Comparison of ENCODE assay signal across 2 cellular contexts in the genomic region with DNA sequence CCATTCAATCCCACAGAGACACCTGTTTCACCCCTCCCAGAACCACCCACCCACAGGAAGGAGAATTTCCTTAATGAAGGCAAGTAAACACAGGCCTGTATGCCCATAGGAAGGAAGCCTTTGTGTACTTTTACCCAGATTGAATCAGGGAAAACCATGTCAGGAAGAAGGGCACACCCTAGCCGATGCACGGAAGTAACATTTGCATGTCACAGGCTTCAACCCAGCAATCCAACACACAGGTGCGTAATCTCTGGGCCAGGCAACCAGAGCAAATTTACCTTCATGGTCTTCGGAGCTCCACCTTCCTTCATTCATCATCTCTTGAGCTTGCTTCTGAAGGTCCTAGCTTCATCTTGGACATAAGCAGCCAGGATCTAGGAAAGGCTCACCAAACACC.
TF ChIP-seq lines count a peak whose summit lies in the region.

No MANE protein-coding gene starts in this region.

TF ChIP-seq in SK-N-SH, 30 proteins besides CTCF, POLR2A, EP300 and RAD21 (continued from another document):
- TF ChIP-seq NFIC (IDR thresholded peaks at IDR 0.05; ENCODE audit: borderline replicate concordance), result no peak
- no peak for TF ChIP-seq ELF1 (IDR thresholded peaks at IDR 0.05)

TF ChIP-seq in SK-N-SH treated with all-trans-retinoic acid at 6 μM for 48 hours, 23 proteins besides CTCF, POLR2A, EP300 and RAD21 (continued from another document):
- TF ChIP-seq, protein P1, sequence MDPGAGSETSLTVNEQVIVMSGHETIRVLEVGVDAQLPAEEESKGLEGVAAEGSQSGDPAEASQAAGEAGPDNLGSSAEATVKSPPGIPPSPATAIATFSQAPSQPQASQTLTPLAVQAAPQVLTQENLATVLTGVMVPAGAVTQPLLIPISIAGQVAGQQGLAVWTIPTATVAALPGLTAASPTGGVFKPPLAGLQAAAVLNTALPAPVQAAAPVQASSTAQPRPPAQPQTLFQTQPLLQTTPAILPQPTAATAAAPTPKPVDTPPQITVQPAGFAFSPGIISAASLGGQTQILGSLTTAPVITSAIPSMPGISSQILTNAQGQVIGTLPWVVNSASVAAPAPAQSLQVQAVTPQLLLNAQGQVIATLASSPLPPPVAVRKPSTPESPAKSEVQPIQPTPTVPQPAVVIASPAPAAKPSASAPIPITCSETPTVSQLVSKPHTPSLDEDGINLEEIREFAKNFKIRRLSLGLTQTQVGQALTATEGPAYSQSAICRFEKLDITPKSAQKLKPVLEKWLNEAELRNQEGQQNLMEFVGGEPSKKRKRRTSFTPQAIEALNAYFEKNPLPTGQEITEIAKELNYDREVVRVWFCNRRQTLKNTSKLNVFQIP (CRISPR knock-in tag; IDR thresholded peaks at IDR 0.05; ENCODE audit: borderline replicate concordance, low read depth), result no peak
- TF ChIP-seq SNAI2 (CRISPR knock-in tag; IDR thresholded peaks at IDR 0.05), result no peak
